ENCODE assay signal across 1 cellular context in the genomic region with DNA sequence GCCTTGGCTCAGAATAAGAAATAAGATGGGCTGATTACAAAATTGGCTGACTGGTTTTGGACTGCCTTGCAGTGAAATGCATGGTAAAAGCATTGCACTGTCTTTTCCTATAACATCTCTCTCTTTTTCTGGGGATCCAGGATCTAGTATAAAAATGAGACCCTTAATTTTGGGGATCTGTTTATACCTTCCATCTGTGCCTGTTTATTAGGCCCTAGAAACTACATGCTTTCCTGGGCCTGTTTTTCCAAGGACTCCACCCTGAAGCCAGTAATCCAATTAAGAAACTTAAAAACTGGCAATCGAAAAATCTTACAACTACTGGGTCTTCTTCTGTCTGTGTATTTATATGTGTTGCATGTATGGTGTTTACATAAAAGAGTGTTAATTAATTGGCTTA.
A peak's percentile ranks its signal among the peaks of the same experiment; 100 is the strongest.
TF ChIP-seq lines count a peak whose summit lies in the region.

No MANE protein-coding gene starts in this region.

TF ChIP-seq in K562, 482 proteins besides CTCF, POLR2A, EP300 and RAD21 (continued from another document):
- no peak for TF ChIP-seq STAT6 (CRISPR knock-in tag; IDR thresholded peaks at IDR 0.05)
- peak; percentile 32 for TF ChIP-seq ZNF280A (IDR thresholded peaks at IDR 0.05; ENCODE audit: low read depth, partially characterized antibody)
- TF ChIP-seq ZNF445 (CRISPR knock-in tag; IDR thresholded peaks at IDR 0.05; ENCODE audit: low read depth), result 0 out of 2 replicates have a peak, but pooled peaks have one; percentile 36
